6 cellular contexts compared by ENCODE assay signal in the genomic region with DNA sequence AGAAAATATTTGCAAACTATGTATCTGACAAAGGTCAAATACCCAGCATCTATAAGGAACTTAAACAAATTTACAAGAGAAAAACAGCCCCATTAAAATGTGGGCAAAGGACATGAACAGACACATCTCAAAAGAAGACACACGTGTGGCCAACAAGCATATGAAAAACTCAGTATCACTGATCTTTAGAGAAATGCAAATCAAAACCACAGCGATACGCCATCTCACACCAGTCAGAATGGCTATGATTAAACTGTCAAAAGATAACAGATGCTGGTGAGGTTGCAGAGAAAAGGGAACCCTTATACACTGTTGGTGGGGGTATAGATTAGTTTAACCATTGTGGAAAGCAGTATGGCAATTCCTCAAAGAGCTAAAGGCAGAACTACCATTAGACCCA.
"Had no signal": no experiment of that assay in that cellular context is flagged by ENCODE, and none has a peak within 500 bp of the region (broad histone marks: within the 10 kb centered on the region; RNA-seq: fewer than 3 reads in every experiment).

No MANE protein-coding gene starts in this region.

- H3K9me3 Mint-ChIP-seq: GM23338, H9 had no signal

- H3K27ac Mint-ChIP-seq: GM23338, H9 had no signal

- H3K4me3 Mint-ChIP-seq: GM23338, H9 had no signal

- ATAC-seq: GM23338, K562 had no signal

- H3K4me3 ChIP-seq: GM23338, K562 had no signal

- DNase-seq: H9, HCEC 1CT, IMR-90, KG1 had no signal
